31 cellular contexts compared by ENCODE assay signal in the genomic region with DNA sequence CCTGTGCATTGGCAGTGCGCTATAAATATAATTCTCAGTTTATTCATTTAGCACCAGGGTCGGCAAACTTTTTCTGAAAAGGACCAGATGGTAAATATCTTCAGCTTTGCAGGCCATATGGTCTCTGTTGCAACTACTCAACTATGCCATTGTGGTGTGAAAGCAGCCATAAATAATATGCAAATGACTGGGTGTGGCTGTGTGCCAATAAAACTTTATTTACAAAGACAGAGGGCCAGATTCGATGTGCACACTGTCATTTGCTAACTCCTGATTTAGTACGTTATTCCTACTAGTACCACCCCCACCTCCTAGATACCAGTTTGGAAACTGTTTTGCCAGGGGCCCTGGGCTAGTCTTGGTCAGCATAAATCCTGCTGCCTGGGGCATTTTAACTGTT.
"Had no signal": no experiment of that assay in that cellular context is flagged by ENCODE, and none has a peak within 500 bp of the region (broad histone marks: within the 10 kb centered on the region; RNA-seq: fewer than 3 reads in every experiment).

No MANE protein-coding gene starts in this region.

- H3K36me3 ChIP-seq: adrenal gland, esophagus muscularis mucosa, gastrocnemius medialis, heart left ventricle had no signal

- H3K4me1 ChIP-seq: adrenal gland, body of pancreas, esophagus muscularis mucosa, foreskin keratinocyte, gastrocnemius medialis, heart left ventricle had no signal

- H3K4me3 ChIP-seq: adrenal gland, body of pancreas, esophagus muscularis mucosa, gastrocnemius medialis, heart left ventricle had no signal

- ATAC-seq: activated CD4-positive, alpha-beta T cell treated with anti-CD3 and anti-CD28 coated beads for 36 hours; activated CD8-positive, alpha-beta memory T cell treated with anti-CD3 and anti-CD28 coated beads, Interleukin-2, amount 10 ng/mL, durations not matched to agents 7 days and 5 days; activated CD8-positive, alpha-beta T cell treated with anti-CD3 and anti-CD28 coated beads, Interleukin-2, amount 10 ng/mL, durations not matched to agents 7 days and 5 days; activated naive CD8-positive, alpha-beta T cell treated with anti-CD3 and anti-CD28 coated beads, Interleukin-2, amount 50 U/mL, for 24 hours; body of pancreas; effector memory CD8-positive, alpha-beta T cell; foreskin keratinocyte; gastrocnemius medialis; heart left ventricle had no signal

- H3K9me3 ChIP-seq: adrenal gland, body of pancreas, esophagus muscularis mucosa, gastrocnemius medialis, heart left ventricle had no signal

- H3K27ac ChIP-seq: adrenal gland, body of pancreas, esophagus muscularis mucosa, foreskin keratinocyte, gastrocnemius medialis, heart left ventricle had no signal

- DNase-seq: activated CD4-positive, alpha-beta memory T cell treated with anti-CD3 and anti-CD28 coated beads for 36 hours; activated CD4-positive, alpha-beta T cell treated with anti-CD3 and anti-CD28 coated beads for 36 hours; activated CD4-positive, alpha-beta T cell treated with anti-CD3 and anti-CD28 coated beads, Interleukin-2, amount 10 ng/mL, durations not matched to agents 24 days and 14 days; activated CD4-positive, CD25-positive, alpha-beta regulatory T cell; activated CD4-positive, CD25-positive, alpha-beta regulatory T cell treated with anti-CD3 and anti-CD28 coated beads, Interleukin-2, amount 50 U/mL, for 72 hours; activated CD8-positive, alpha-beta memory T cell treated with anti-CD3 and anti-CD28 coated beads, Interleukin-2, amount 10 ng/mL, durations not matched to agents 7 days and 5 days; activated CD8-positive, alpha-beta memory T cell treated with anti-CD3 and anti-CD28 coated beads, Interleukin-2, amount 50 U/mL, for 4 hours; activated CD8-positive, alpha-beta T cell treated with anti-CD3 and anti-CD28 coated beads, Interleukin-2, amount 10 ng/mL, durations not matched to agents 7 days and 5 days; activated effector memory CD4-positive, alpha-beta T cell treated with anti-CD3 and anti-CD28 coated beads, Interleukin-2, amount 50 U/mL, for 16 hours; activated naive CD4-positive, alpha-beta T cell treated with anti-CD3 and anti-CD28 coated beads for 36 hours; activated naive CD8-positive, alpha-beta T cell treated with anti-CD3 and anti-CD28 coated beads for 36 hours; activated naive CD8-positive, alpha-beta T cell treated with anti-CD3 and anti-CD28 coated beads, Interleukin-2, amount 50 U/mL, for 24 hours; activated T-cell treated with anti-CD3 and anti-CD28 coated beads, Interleukin-2, amount 50 U/mL, for 1 hour; activated T-cell treated with anti-CD3 and anti-CD28 coated beads, Interleukin-2, amount 50 U/mL, for 48 hours; adrenal gland; amygdala; aorta; body of pancreas; caudate nucleus; cortex of kidney; dermis blood vessel endothelial cell; effector CD4-positive, alpha-beta T cell; effector memory CD8-positive, alpha-beta T cell; erythroblast; foreskin keratinocyte; gastrocnemius medialis; glutamatergic neuron; heart left ventricle; T-helper 2 cell had no signal

- FAIRE-seq: colon had no signal

- H3K27me3 ChIP-seq: adrenal gland, body of pancreas, foreskin keratinocyte, gastrocnemius medialis had no signal
